ENCODE assay signal across 13 cellular contexts in the genomic region with DNA sequence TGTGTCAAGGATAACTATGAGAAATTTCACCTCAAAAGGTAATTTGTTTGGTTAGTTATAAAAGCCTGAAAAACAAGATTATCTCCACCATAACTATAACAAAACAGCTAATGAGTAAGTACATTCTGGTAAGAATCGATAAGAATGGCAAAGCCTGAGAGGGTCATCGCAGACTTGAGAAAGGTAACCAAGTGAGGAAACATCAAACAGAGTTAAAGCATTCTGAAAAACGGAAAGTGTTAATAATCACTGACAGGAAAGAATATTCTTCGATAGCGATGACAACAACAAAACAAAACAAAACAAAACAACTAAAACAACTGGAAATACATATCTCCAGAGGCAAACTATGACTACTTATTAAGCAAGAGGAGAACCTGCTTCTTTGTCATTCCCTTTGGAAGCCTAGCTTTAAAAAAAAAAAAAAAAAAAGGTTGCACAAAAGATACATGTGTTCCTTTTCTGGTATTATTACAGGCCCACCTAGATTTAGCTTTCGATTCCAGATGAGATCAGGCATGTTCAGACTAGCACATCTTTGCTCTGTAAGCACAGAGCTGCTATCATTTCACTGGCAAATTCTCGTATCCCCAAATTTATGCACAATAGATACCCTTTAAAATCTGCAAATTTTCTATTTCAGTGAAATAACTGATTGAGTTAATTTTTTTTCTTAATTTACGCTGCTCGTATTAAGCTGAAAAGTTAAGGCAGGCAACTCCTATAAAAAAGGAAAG.
DNase-seq lines count a peak whose midpoint lies in the region; ATAC-seq and TF ChIP-seq lines count a peak whose summit lies in the region.
"Had no signal": no experiment of that assay in that cellular context is flagged by ENCODE, and none has a peak within 500 bp of the region (broad histone marks: within the 10 kb centered on the region; RNA-seq: fewer than 3 reads in every experiment).

No MANE protein-coding gene starts in this region.

- H3K36me3 ChIP-seq in lower lobe of right lung = no peaks in the 10 kb centered on the region

- H3K27me3 ChIP-seq in lower lobe of right lung (ENCODE audit: low read depth) = no peaks in the 10 kb centered on the region

- intact Hi-C loops in lower lobe of right lung (cut with DNase I) = no loop called here
- intact Hi-C loops in activated T-helper 2 cell treated with anti-CD3 and anti-CD28 coated beads, Interferon-gamma antibody, Interleukin-2, Interleukin-4, amounts not matched to agents 10 μg/mL and 5 μg/mL and 100 μg/mL, durations not matched to agents 14 hours and 24 hours and 36 hours (cut with micrococcal nuclease) = no loop called here

- H3K27ac Mint-ChIP-seq in activated T-helper 2 cell treated with anti-CD3 and anti-CD28 coated beads, Interferon-gamma antibody, Interleukin-2, Interleukin-4, amounts not matched to agents 10 μg/mL and 5 μg/mL and 100 μg/mL, durations not matched to agents 14 hours and 24 hours and 36 hours = no peak overlapping the region
- H3K27ac Mint-ChIP-seq: T-helper 1 cell treated with Interleukin-12 subunit alpha and Interleukin-12 subunit beta and Interleukin-4 antibody, amounts not matched to agents 30 μg/mL and 1 μg/mL, for 36 hours had no signal

- no peaks in the 10 kb centered on the region for H3K9me3 ChIP-seq in lower lobe of right lung

- no peaks in the 10 kb centered on the region for H3K4me1 Mint-ChIP-seq in activated T-helper 2 cell treated with anti-CD3 and anti-CD28 coated beads, Interferon-gamma antibody, Interleukin-2, Interleukin-4, amounts not matched to agents 10 μg/mL and 5 μg/mL and 100 μg/mL, durations not matched to agents 14 hours and 24 hours and 36 hours (ENCODE audit: low read depth)

- TF ChIP-seq CTCF in lower lobe of right lung (IDR thresholded peaks at IDR 0.05) = no peak

- no peak overlapping the region for H3K4me3 Mint-ChIP-seq in activated T-helper 2 cell treated with anti-CD3 and anti-CD28 coated beads, Interferon-gamma antibody, Interleukin-2, Interleukin-4, amounts not matched to agents 10 μg/mL and 5 μg/mL and 100 μg/mL, durations not matched to agents 14 hours and 24 hours and 36 hours (ENCODE audit: low read depth)
- H3K4me3 Mint-ChIP-seq: T-helper 1 cell treated with Interleukin-12 subunit alpha and Interleukin-12 subunit beta and Interleukin-4 antibody, amounts not matched to agents 30 μg/mL and 1 μg/mL, for 36 hours had no signal

- no peaks in the 10 kb centered on the region for H3K36me3 Mint-ChIP-seq in activated T-helper 2 cell treated with anti-CD3 and anti-CD28 coated beads, Interferon-gamma antibody, Interleukin-2, Interleukin-4, amounts not matched to agents 10 μg/mL and 5 μg/mL and 100 μg/mL, durations not matched to agents 14 hours and 24 hours and 36 hours (ENCODE audit: low read depth)

- H3K9me3 Mint-ChIP-seq in activated T-helper 2 cell treated with anti-CD3 and anti-CD28 coated beads, Interferon-gamma antibody, Interleukin-2, Interleukin-4, amounts not matched to agents 10 μg/mL and 5 μg/mL and 100 μg/mL, durations not matched to agents 14 hours and 24 hours and 36 hours = no peaks in the 10 kb centered on the region
- H3K9me3 Mint-ChIP-seq: T-helper 1 cell treated with Interleukin-12 subunit alpha and Interleukin-12 subunit beta and Interleukin-4 antibody, amounts not matched to agents 30 μg/mL and 1 μg/mL, for 36 hours had no signal

- peaks cover 48% of the 10 kb centered on the region for H3K4me1 ChIP-seq in lower lobe of right lung
- H3K4me1 ChIP-seq: parathyroid adenoma had no signal

- ATAC-seq in GM19438 (IDR thresholded peaks at IDR 0.05; ENCODE audit: low read depth, unreplicated experiment) (peak; percentile 35), lower lobe of right lung (no peak)
- ATAC-seq: K562; stimulated activated naive CD8-positive, alpha-beta T cell treated with anti-CD3 and anti-CD28 coated beads, Interleukin-15, Interleukin-2, amounts not matched to agents 100 U/mL and 50 U/mL, for 24 hours had no signal

- no peak overlapping the region for H3K4me3 ChIP-seq in lower lobe of right lung
- H3K4me3 ChIP-seq: K562 had no signal

- peaks cover 14% of the 10 kb centered on the region for H3K27me3 Mint-ChIP-seq in activated T-helper 2 cell treated with anti-CD3 and anti-CD28 coated beads, Interferon-gamma antibody, Interleukin-2, Interleukin-4, amounts not matched to agents 10 μg/mL and 5 μg/mL and 100 μg/mL, durations not matched to agents 14 hours and 24 hours and 36 hours (ENCODE audit: low read depth)

- H3K27ac ChIP-seq in epithelial cell of prostate (peak overlapping the region; percentile 67), lower lobe of right lung (no peak overlapping the region)
- H3K27ac ChIP-seq: parathyroid adenoma had no signal

- DNase-seq in A172 (ENCODE audit: low spot score) (peak; percentile 36), NCI-H1105 (lab: John Stamatoyannopoulos, UW) (peak; percentile 74), epithelial cell of prostate (ENCODE audit: low read depth, low spot score) (peak; percentile 60), ecto neural progenitor cell (ENCODE audit: low spot score) (no peak), lower lobe of right lung (no peak), NCI-H1930 (lab: John Stamatoyannopoulos, UW) (no peak)
- no peak for DNase-seq in activated T-helper 2 cell treated with anti-CD3 and anti-CD28 coated beads, Interferon-gamma antibody, Interleukin-2, Interleukin-4, amounts not matched to agents 10 μg/mL and 5 μg/mL and 100 μg/mL, durations not matched to agents 14 hours and 24 hours and 36 hours (ENCODE audit: low spot score)
- DNase-seq: AML-193; stimulated activated naive CD8-positive, alpha-beta T cell treated with anti-CD3 and anti-CD28 coated beads, Interleukin-15, Interleukin-2, amounts not matched to agents 100 U/mL and 50 U/mL, for 24 hours had no signal

Comparison
In these comparisons a context has a peak if more than half of its experiments do, and no peak if none do; other contexts are left out.
1. DNase-seq: peak in A172 (single experiment), NCI-H1105 (single experiment) and epithelial cell of prostate (single experiment); none in ecto neural progenitor cell (single experiment), lower lobe of right lung (single experiment), activated T-helper 2 cell treated with anti-CD3 and anti-CD28 coated beads, Interferon-gamma antibody, Interleukin-2, Interleukin-4, amounts not matched to agents 10 μg/mL and 5 μg/mL and 100 μg/mL, durations not matched to agents 14 hours and 24 hours and 36 hours (single experiment) and NCI-H1930 (0 of 2).